Comparison of ENCODE assay signal across 12 cellular contexts in genomic region chr1:14626869-14627607, GRCh38. TPM values are rescaled to one million over a fixed set of nuclear protein-coding genes. Genes with fewer than 3 reads are reported as not detected.
DNase-seq lines count a peak whose midpoint lies in the region; ATAC-seq and TF ChIP-seq lines count a peak whose summit lies in the region.
"Had no signal": no experiment of that assay in that cellular context is flagged by ENCODE, and none has a peak within 500 bp of the region (broad histone marks: within the 10 kb centered on the region; RNA-seq: fewer than 3 reads in every experiment).

No MANE protein-coding gene starts in this region.

- H3K27ac Mint-ChIP-seq in activated naive CD8-positive, alpha-beta T cell treated with anti-CD3 and anti-CD28 coated beads, Interleukin-2, amount 50 U/mL, for 24 hours, result no peak overlapping the region
- no peak overlapping the region for H3K27ac Mint-ChIP-seq in activated naive CD8-positive, alpha-beta T cell treated with anti-CD3 and anti-CD28 coated beads for 36 hours
- H3K27ac Mint-ChIP-seq: dendritic cell treated with granulocyte-macrophage colony-stimulating factor and Interleukin-4, amounts not matched to agents 40 ng/mL and 50 ng/mL, for 4 days had no signal

- H3K36me3 ChIP-seq in ectodermal cell (ENCODE audit: control insufficient read depth, insufficient read depth, low read length) (no peaks in the 10 kb centered on the region), lower lobe of right lung (no peaks in the 10 kb centered on the region), vagina (no peaks in the 10 kb centered on the region)
- H3K36me3 ChIP-seq: neutrophil, Peyer's patch had no signal

- H3K36me3 Mint-ChIP-seq in activated naive CD8-positive, alpha-beta T cell treated with anti-CD3 and anti-CD28 coated beads, Interleukin-2, amount 50 U/mL, for 24 hours (ENCODE audit: low read depth), result no peaks in the 10 kb centered on the region
- no peaks in the 10 kb centered on the region for H3K36me3 Mint-ChIP-seq in activated naive CD8-positive, alpha-beta T cell treated with anti-CD3 and anti-CD28 coated beads for 36 hours

- H3K27ac ChIP-seq in ectodermal cell (ENCODE audit: insufficient read depth, low read depth, low read length, poor library complexity, severe bottlenecking), result peak overlapping the region; percentile 56
- H3K27ac ChIP-seq in lower lobe of right lung, result peak overlapping the region; percentile 60
- H3K27ac ChIP-seq in vagina, result peak overlapping the region; percentile 25
- H3K27ac ChIP-seq: neutrophil had no signal

- no peak for DNase-seq in activated naive CD8-positive, alpha-beta T cell treated with anti-CD3 and anti-CD28 coated beads, Interleukin-2, amount 50 U/mL, for 24 hours
- DNase-seq in activated naive CD8-positive, alpha-beta T cell treated with anti-CD3 and anti-CD28 coated beads for 36 hours, result no peak
- DNase-seq in lower lobe of right lung (no peak), vagina (ENCODE audit: extremely low spot score in 2 of 2) (no peak), GM20000 (ENCODE audit: low spot score) (no peak), NCI-H1930 (lab: John Stamatoyannopoulos, UW) (no peak)
- DNase-seq: NCI-H1105 treated with DMSO at 0.1 percent for 48 hours had no signal

- H3K27me3 ChIP-seq in ectodermal cell (ENCODE audit: control insufficient read depth, insufficient read depth, low read length, poor library complexity, severe bottlenecking) (no peaks in the 10 kb centered on the region), lower lobe of right lung (ENCODE audit: low read depth) (no peaks in the 10 kb centered on the region), vagina (no peaks in the 10 kb centered on the region)
- H3K27me3 ChIP-seq: neutrophil, Peyer's patch had no signal

- no peaks in the 10 kb centered on the region for H3K27me3 Mint-ChIP-seq in activated naive CD8-positive, alpha-beta T cell treated with anti-CD3 and anti-CD28 coated beads, Interleukin-2, amount 50 U/mL, for 24 hours
- H3K27me3 Mint-ChIP-seq in activated naive CD8-positive, alpha-beta T cell treated with anti-CD3 and anti-CD28 coated beads for 36 hours, result no peaks in the 10 kb centered on the region
- H3K27me3 Mint-ChIP-seq: dendritic cell treated with granulocyte-macrophage colony-stimulating factor and Interleukin-4, amounts not matched to agents 40 ng/mL and 50 ng/mL, for 4 days had no signal

- ATAC-seq in activated naive CD8-positive, alpha-beta T cell treated with anti-CD3 and anti-CD28 coated beads, Interleukin-2, amount 50 U/mL, for 24 hours, result peak; percentile 20
- ATAC-seq in lower lobe of right lung (peak; percentile 66 to 88), GM19463 (IDR thresholded peaks at IDR 0.05; ENCODE audit: unreplicated experiment) (no peak)

- H3K4me3 ChIP-seq in ectodermal cell (ENCODE audit: insufficient read depth, low read depth, low read length) (no peak overlapping the region), lower lobe of right lung (no peak overlapping the region), vagina (no peak overlapping the region)
- H3K4me3 ChIP-seq: Peyer's patch had no signal

- TF ChIP-seq CTCF in lower lobe of right lung (IDR thresholded peaks at IDR 0.05), result no peak
- TF ChIP-seq CTCF in vagina (IDR thresholded peaks at IDR 0.05), result no peak
- no peak for TF ChIP-seq CTCF in GM20000 (IDR thresholded peaks at IDR 0.05; ENCODE audit: extremely low read depth, missing control alignments)

- WGBS in ectodermal cell, 2 experiments, result 50 to 55% methylated on average over 9 to 11 of the region's 11 CpGs

- no peaks in the 10 kb centered on the region for H3K9me3 ChIP-seq in ectodermal cell (ENCODE audit: control insufficient read depth, low read length)
- H3K9me3 ChIP-seq in lower lobe of right lung, result no peaks in the 10 kb centered on the region
- no peaks in the 10 kb centered on the region for H3K9me3 ChIP-seq in vagina
- H3K9me3 ChIP-seq: neutrophil, Peyer's patch had no signal

- H3K4me1 ChIP-seq in ectodermal cell (ENCODE audit: control insufficient read depth, insufficient read depth, low read length) (peaks cover 29% of the 10 kb centered on the region), lower lobe of right lung (no peaks in the 10 kb centered on the region), vagina (peaks cover 23% of the 10 kb centered on the region)
- H3K4me1 ChIP-seq: Peyer's patch had no signal

- peaks cover 2% of the 10 kb centered on the region for H3K9me3 Mint-ChIP-seq in activated naive CD8-positive, alpha-beta T cell treated with anti-CD3 and anti-CD28 coated beads, Interleukin-2, amount 50 U/mL, for 24 hours
- H3K9me3 Mint-ChIP-seq in activated naive CD8-positive, alpha-beta T cell treated with anti-CD3 and anti-CD28 coated beads for 36 hours, result no peaks in the 10 kb centered on the region
- H3K9me3 Mint-ChIP-seq: dendritic cell treated with granulocyte-macrophage colony-stimulating factor and Interleukin-4, amounts not matched to agents 40 ng/mL and 50 ng/mL, for 4 days had no signal

- intact Hi-C loops in lower lobe of right lung (cut with DNase I) (no loop called here), vagina (cut with DNase I) (no loop called here)

- no peaks in the 10 kb centered on the region for H3K4me1 Mint-ChIP-seq in activated naive CD8-positive, alpha-beta T cell treated with anti-CD3 and anti-CD28 coated beads, Interleukin-2, amount 50 U/mL, for 24 hours
- H3K4me1 Mint-ChIP-seq in activated naive CD8-positive, alpha-beta T cell treated with anti-CD3 and anti-CD28 coated beads for 36 hours, result no peaks in the 10 kb centered on the region

- no peak overlapping the region for H3K4me3 Mint-ChIP-seq in activated naive CD8-positive, alpha-beta T cell treated with anti-CD3 and anti-CD28 coated beads, Interleukin-2, amount 50 U/mL, for 24 hours
- H3K4me3 Mint-ChIP-seq in activated naive CD8-positive, alpha-beta T cell treated with anti-CD3 and anti-CD28 coated beads for 36 hours, result no peak overlapping the region
- H3K4me3 Mint-ChIP-seq: dendritic cell treated with granulocyte-macrophage colony-stimulating factor and Interleukin-4, amounts not matched to agents 40 ng/mL and 50 ng/mL, for 4 days had no signal

- no peak for TF ChIP-seq POLR2A in vagina (IDR thresholded peaks at IDR 0.05)

RNA-seq across cellular contexts. Expression of gene KAZN, which starts 28.6 kb away (rescaled TPM):
- 1 to 10 TPM in 1 of 2 experiments, under 1 TPM in 1; 0.74 to 1.5 TPM for total RNA-seq in activated naive CD8-positive, alpha-beta T cell treated with anti-CD3 and anti-CD28 coated beads for 36 hours
- polyA plus RNA-seq in ectodermal cell (2013, experiment 1 of 4), result 16.8 TPM
- 14.1 TPM for polyA plus RNA-seq in ectodermal cell (2013, experiment 2 of 4)
- 12.3 TPM for polyA plus RNA-seq in ectodermal cell (2013, experiment 3 of 4)
- polyA plus RNA-seq in ectodermal cell (2013, experiment 4 of 4), result 14.8 TPM
- total RNA-seq in lower lobe of right lung (21.2 TPM), vagina (29.5 TPM)
